Comparison of ENCODE assay signal across 1 cellular context in genomic region chr6:159999240-159999671, GRCh38.
TF ChIP-seq lines count a peak whose summit lies in the region.

No MANE protein-coding gene starts in this region.

TF ChIP-seq in K562, 482 proteins besides CTCF, POLR2A, EP300 and RAD21 (continued from another document and continues in another):
- TF ChIP-seq BCLAF1 (IDR thresholded peaks at IDR 0.05; ENCODE audit: borderline replicate concordance in 1 of 2, control insufficient read depth in 1 of 2, low read depth in 2 of 2, low read length in 1 of 2) = no peak
- no peak for TF ChIP-seq PHTF2 (CRISPR knock-in tag; IDR thresholded peaks at IDR 0.05)
- TF ChIP-seq DMBX1 (CRISPR knock-in tag; IDR thresholded peaks at IDR 0.05; ENCODE audit: borderline replicate concordance) = peak; percentile 93
- TF ChIP-seq TEAD4 (IDR thresholded peaks at IDR 0.05; ENCODE audit: low read length) = peak; percentile 71; the same call in 1 of the 2 replicates
- TF ChIP-seq TEAD4 (CRISPR knock-in tag; IDR thresholded peaks at IDR 0.05; ENCODE audit: borderline replicate concordance) = no peak
- peak; percentile 93 for TF ChIP-seq STAT5A (IDR thresholded peaks at IDR 0.05; ENCODE audit: borderline replicate concordance, low read length)
- TF ChIP-seq SMARCE1 (IDR thresholded peaks at IDR 0.05) = peak; percentile 63; the same call in 1 of the 2 replicates
- peak; percentile 61 for TF ChIP-seq JUND (IDR thresholded peaks at IDR 0.05; ENCODE audit: borderline replicate concordance, low read depth, low read length)
- TF ChIP-seq JUND (tag; IDR thresholded peaks at IDR 0.05; ENCODE audit: borderline replicate concordance, low read depth, low read length) = peak; percentile 56; the same call in 1 of the 3 replicates
- peak; percentile 85 for TF ChIP-seq CBFA2T3 (IDR thresholded peaks at IDR 0.05)
- no peak for TF ChIP-seq ZNF197 (CRISPR knock-in tag; IDR thresholded peaks at IDR 0.05; ENCODE audit: low read depth)
- TF ChIP-seq, protein P1, sequence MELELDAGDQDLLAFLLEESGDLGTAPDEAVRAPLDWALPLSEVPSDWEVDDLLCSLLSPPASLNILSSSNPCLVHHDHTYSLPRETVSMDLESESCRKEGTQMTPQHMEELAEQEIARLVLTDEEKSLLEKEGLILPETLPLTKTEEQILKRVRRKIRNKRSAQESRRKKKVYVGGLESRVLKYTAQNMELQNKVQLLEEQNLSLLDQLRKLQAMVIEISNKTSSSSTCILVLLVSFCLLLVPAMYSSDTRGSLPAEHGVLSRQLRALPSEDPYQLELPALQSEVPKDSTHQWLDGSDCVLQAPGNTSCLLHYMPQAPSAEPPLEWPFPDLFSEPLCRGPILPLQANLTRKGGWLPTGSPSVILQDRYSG (tag; conservative IDR thresholded peaks at IDR 0.05; ENCODE audit: low read depth) = peak; percentile 57; the same call in 1 of the 2 replicates
- peak in 1 of 2 experiments; percentile 65; a peak in 1 of 4 replicates for TF ChIP-seq RCOR1 (IDR thresholded peaks at IDR 0.05; ENCODE audit: borderline replicate concordance in 1 of 2, low read depth in 2 of 2, low read length in 2 of 2)
- TF ChIP-seq MGA (IDR thresholded peaks at IDR 0.05) = no peak
- TF ChIP-seq HNRNPH1 (optimal IDR thresholded peaks at IDR 0.05; ENCODE audit: low read depth, low read length) = no peak
- TF ChIP-seq ZEB2 (IDR thresholded peaks at IDR 0.05) = peak; percentile 80; the same call in 1 of the 2 replicates
- peak; percentile 75 to 78 for TF ChIP-seq KDM1A (IDR thresholded peaks at IDR 0.05)
- peak; percentile 42 for TF ChIP-seq HDAC3 (IDR thresholded peaks at IDR 0.05; ENCODE audit: borderline replicate concordance, partially characterized antibody)
- TF ChIP-seq BHLHE40 (IDR thresholded peaks at IDR 0.05; ENCODE audit: low read length) = no peak
- peak; percentile 95 for TF ChIP-seq ZFP36 (IDR thresholded peaks at IDR 0.05; ENCODE audit: low read depth, low read length, partially characterized antibody)
- 0 out of 2 replicates have a peak, but pooled peaks have one; percentile 25 for TF ChIP-seq CEBPB (tag; IDR thresholded peaks at IDR 0.05)
- TF ChIP-seq CHD2 (IDR thresholded peaks at IDR 0.05; ENCODE audit: low read depth, low read length) = no peak
- peak; percentile 40 for TF ChIP-seq MYBL2 (IDR thresholded peaks at IDR 0.05; ENCODE audit: low read depth)
- TF ChIP-seq MYBL2 (CRISPR knock-in tag; IDR thresholded peaks at IDR 0.05; ENCODE audit: borderline replicate concordance) = no peak
- TF ChIP-seq ZBTB33 (CRISPR knock-in tag; IDR thresholded peaks at IDR 0.05) = peak; percentile 17; the same call in 1 of the 2 replicates
- TF ChIP-seq ZNF175 (CRISPR knock-in tag; IDR thresholded peaks at IDR 0.05; ENCODE audit: low read depth) = peak; percentile 66
- TF ChIP-seq NR2C1 (IDR thresholded peaks at IDR 0.05) = no peak
- TF ChIP-seq NR2C1 (tag; IDR thresholded peaks at IDR 0.05) = peak; percentile 69
- TF ChIP-seq PRMT5 (CRISPR knock-in tag; IDR thresholded peaks at IDR 0.05) = no peak
- TF ChIP-seq, protein P2, sequence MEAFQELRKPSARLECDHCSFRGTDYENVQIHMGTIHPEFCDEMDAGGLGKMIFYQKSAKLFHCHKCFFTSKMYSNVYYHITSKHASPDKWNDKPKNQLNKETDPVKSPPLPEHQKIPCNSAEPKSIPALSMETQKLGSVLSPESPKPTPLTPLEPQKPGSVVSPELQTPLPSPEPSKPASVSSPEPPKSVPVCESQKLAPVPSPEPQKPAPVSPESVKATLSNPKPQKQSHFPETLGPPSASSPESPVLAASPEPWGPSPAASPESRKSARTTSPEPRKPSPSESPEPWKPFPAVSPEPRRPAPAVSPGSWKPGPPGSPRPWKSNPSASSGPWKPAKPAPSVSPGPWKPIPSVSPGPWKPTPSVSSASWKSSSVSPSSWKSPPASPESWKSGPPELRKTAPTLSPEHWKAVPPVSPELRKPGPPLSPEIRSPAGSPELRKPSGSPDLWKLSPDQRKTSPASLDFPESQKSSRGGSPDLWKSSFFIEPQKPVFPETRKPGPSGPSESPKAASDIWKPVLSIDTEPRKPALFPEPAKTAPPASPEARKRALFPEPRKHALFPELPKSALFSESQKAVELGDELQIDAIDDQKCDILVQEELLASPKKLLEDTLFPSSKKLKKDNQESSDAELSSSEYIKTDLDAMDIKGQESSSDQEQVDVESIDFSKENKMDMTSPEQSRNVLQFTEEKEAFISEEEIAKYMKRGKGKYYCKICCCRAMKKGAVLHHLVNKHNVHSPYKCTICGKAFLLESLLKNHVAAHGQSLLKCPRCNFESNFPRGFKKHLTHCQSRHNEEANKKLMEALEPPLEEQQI (IDR thresholded peaks at IDR 0.05) = peak; percentile 53; the same call in 1 of the 2 replicates
- TF ChIP-seq ATF3 (IDR thresholded peaks at IDR 0.05) = peak; percentile 66
- no peak for TF ChIP-seq ATF3 (CRISPR knock-in tag; conservative IDR thresholded peaks at IDR 0.05)
- peak; percentile 75; the same call in 1 of the 2 replicates for TF ChIP-seq HDAC2 (IDR thresholded peaks at IDR 0.05)
- TF ChIP-seq FOXA3 (CRISPR knock-in tag; conservative IDR thresholded peaks at IDR 0.05 in 1 of 2, IDR thresholded peaks at IDR 0.05 in 1 of 2) = peak in 1 of 2 experiments; percentile 26; a peak in 1 of 4 replicates
- TF ChIP-seq YY1 (IDR thresholded peaks at IDR 0.05; ENCODE audit: borderline replicate concordance in 1 of 3, control insufficient read depth in 1 of 3, extremely low read depth in 1 of 3, insufficient read depth in 3 of 3, insufficient read length in 1 of 3, insufficient replicate concordance in 2 of 3, low read depth in 1 of 3, low read length in 2 of 3) = peak in 1 of 3 experiments; percentile 75
- TF ChIP-seq, protein P3, sequence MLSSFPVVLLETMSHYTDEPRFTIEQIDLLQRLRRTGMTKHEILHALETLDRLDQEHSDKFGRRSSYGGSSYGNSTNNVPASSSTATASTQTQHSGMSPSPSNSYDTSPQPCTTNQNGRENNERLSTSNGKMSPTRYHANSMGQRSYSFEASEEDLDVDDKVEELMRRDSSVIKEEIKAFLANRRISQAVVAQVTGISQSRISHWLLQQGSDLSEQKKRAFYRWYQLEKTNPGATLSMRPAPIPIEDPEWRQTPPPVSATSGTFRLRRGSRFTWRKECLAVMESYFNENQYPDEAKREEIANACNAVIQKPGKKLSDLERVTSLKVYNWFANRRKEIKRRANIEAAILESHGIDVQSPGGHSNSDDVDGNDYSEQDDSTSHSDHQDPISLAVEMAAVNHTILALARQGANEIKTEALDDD (IDR thresholded peaks at IDR 0.05) = peak; percentile 16; the same call in 1 of the 2 replicates
- no peak for TF ChIP-seq ZNF696 (CRISPR knock-in tag; conservative IDR thresholded peaks at IDR 0.05)
- no peak for TF ChIP-seq ZNF785 (CRISPR knock-in tag; IDR thresholded peaks at IDR 0.05)
- peak in 1 of 2 experiments; percentile 27; a peak in 1 of 3 replicates for TF ChIP-seq CBX3 (IDR thresholded peaks at IDR 0.05; ENCODE audit: borderline replicate concordance in 1 of 2, low read length in 2 of 2)
